In genomic region chr12:5522358-5523335, GRCh38 we compare ENCODE assay signal across 16 cellular contexts.
A peak's percentile ranks its signal among the peaks of the same experiment; 100 is the strongest.
DNase-seq lines count a peak whose midpoint lies in the region; ATAC-seq and TF ChIP-seq lines count a peak whose summit lies in the region.
"Had no signal": no experiment of that assay in that cellular context is flagged by ENCODE, and none has a peak within 500 bp of the region (broad histone marks: within the 10 kb centered on the region; RNA-seq: fewer than 3 reads in every experiment).

No MANE protein-coding gene starts in this region.

- intact Hi-C loops in lower lobe of right lung (cut with DNase I) = no loop called here
- intact Hi-C loops in MCF 10A (cut with micrococcal nuclease) = no loop called here

- CTCF ChIA-PET in activated CD4-positive, alpha-beta T cell treated with anti-CD3 and anti-CD28 coated beads, Interleukin-2, amount 10 ng/mL, durations not matched to agents 7 days and 5 days (lab: Charles Lee) = no interaction called here
- CTCF ChIA-PET in MCF 10A (lab: Yijun Ruan, JAX) = no interaction called here

- no peaks in the 10 kb centered on the region for H3K4me1 Mint-ChIP-seq in activated CD4-positive, alpha-beta T cell treated with anti-CD3 and anti-CD28 coated beads, Interleukin-2, amount 10 ng/mL, durations not matched to agents 7 days and 5 days
- H3K4me1 Mint-ChIP-seq in MCF 10A (ENCODE audit: insufficient read depth, unreplicated experiment) = no peaks in the 10 kb centered on the region

- no peak overlapping the region for H3K27ac Mint-ChIP-seq in activated CD4-positive, alpha-beta T cell treated with anti-CD3 and anti-CD28 coated beads, Interleukin-2, amount 10 ng/mL, durations not matched to agents 7 days and 5 days
- no peak overlapping the region for H3K27ac Mint-ChIP-seq in MCF 10A (ENCODE audit: low read depth, unreplicated experiment)
- H3K27ac Mint-ChIP-seq: GM23338 had no signal

- peaks cover 4% of the 10 kb centered on the region for H3K27me3 Mint-ChIP-seq in activated CD4-positive, alpha-beta T cell treated with anti-CD3 and anti-CD28 coated beads, Interleukin-2, amount 10 ng/mL, durations not matched to agents 7 days and 5 days
- no peaks in the 10 kb centered on the region for H3K27me3 Mint-ChIP-seq in MCF 10A (ENCODE audit: insufficient read depth, unreplicated experiment)

- no peaks in the 10 kb centered on the region for H3K9me3 Mint-ChIP-seq in activated CD4-positive, alpha-beta T cell treated with anti-CD3 and anti-CD28 coated beads, Interleukin-2, amount 10 ng/mL, durations not matched to agents 7 days and 5 days
- peaks cover 25% of the 10 kb centered on the region for H3K9me3 Mint-ChIP-seq in MCF 10A (ENCODE audit: unreplicated experiment)
- H3K9me3 Mint-ChIP-seq: GM23338 had no signal

- H3K27me3 ChIP-seq in lower lobe of right lung (ENCODE audit: low read depth) = no peaks in the 10 kb centered on the region

- H3K36me3 ChIP-seq in lower lobe of right lung = no peaks in the 10 kb centered on the region

- ATAC-seq in lower lobe of right lung (peak; percentile 9 to 29), HG03280 (IDR thresholded peaks at IDR 0.05; ENCODE audit: unreplicated experiment) (no peak)
- ATAC-seq: GM23338, K562 had no signal

- POLR2A ChIA-PET in activated CD4-positive, alpha-beta T cell treated with anti-CD3 and anti-CD28 coated beads, Interleukin-2, amount 10 ng/mL, durations not matched to agents 7 days and 5 days (lab: Charles Lee) = no interaction called here
- POLR2A ChIA-PET in MCF 10A (lab: Yijun Ruan, JAX) = no interaction called here

- TF ChIP-seq CTCF in lower lobe of right lung (IDR thresholded peaks at IDR 0.05) (no peak), MCF 10A (IDR thresholded peaks at IDR 0.05; ENCODE audit: unreplicated experiment) (no peak)

- no peak overlapping the region for H3K27ac ChIP-seq in lower lobe of right lung
- H3K27ac ChIP-seq: HL-60, PC-9, SK-N-MC had no signal

- BruUV-seq in MCF 10A (replicated peaks; lab: Mats Ljungman, UMichigan) = no TSS peak

- peak; percentile 4 for DNase-seq in activated CD4-positive, alpha-beta T cell treated with anti-CD3 and anti-CD28 coated beads, Interleukin-2, amount 10 ng/mL, durations not matched to agents 7 days and 5 days
- DNase-seq in activated CD4-positive, alpha-beta T cell treated with anti-CD3 and anti-CD28 coated beads, Interleukin-2, amount 50 U/mL, for 1 hour = no peak
- peak; percentile 66 for DNase-seq in NCI-H69 (lab: John Stamatoyannopoulos, UW)
- DNase-seq in lower lobe of right lung = no peak
- no peak for DNase-seq in GM19240 (ENCODE audit: insufficient read length, low spot score)
- DNase-seq in DMS153 treated with DMSO at 0.1 percent for 48 hours (lab: John Stamatoyannopoulos, UW; ENCODE audit: unreplicated experiment) = no peak
- DNase-seq in MCF 10A (ENCODE audit: unreplicated experiment) = no peak
- DNase-seq: C1 segment of cervical spinal cord, DMS53, NCI-H187 treated with DMSO at 0.1 percent for 48 hours, PC-9 had no signal

- H3K4me3 Mint-ChIP-seq in activated CD4-positive, alpha-beta T cell treated with anti-CD3 and anti-CD28 coated beads, Interleukin-2, amount 10 ng/mL, durations not matched to agents 7 days and 5 days = no peak overlapping the region
- H3K4me3 Mint-ChIP-seq in MCF 10A (ENCODE audit: unreplicated experiment) = no peak overlapping the region
- H3K4me3 Mint-ChIP-seq: GM23338 had no signal

- H3K9me3 ChIP-seq in lower lobe of right lung = no peaks in the 10 kb centered on the region

- H3K4me1 ChIP-seq in lower lobe of right lung = no peaks in the 10 kb centered on the region

- H3K4me3 ChIP-seq in lower lobe of right lung = no peak overlapping the region
- H3K4me3 ChIP-seq: GM23338, K562, PC-9, SK-N-MC had no signal

- no peaks in the 10 kb centered on the region for H3K36me3 Mint-ChIP-seq in activated CD4-positive, alpha-beta T cell treated with anti-CD3 and anti-CD28 coated beads, Interleukin-2, amount 10 ng/mL, durations not matched to agents 7 days and 5 days (ENCODE audit: low read depth)
- H3K36me3 Mint-ChIP-seq in MCF 10A (ENCODE audit: insufficient read depth, unreplicated experiment) = peaks cover 12% of the 10 kb centered on the region

Comparison
In these comparisons a context has a peak if more than half of its experiments do, and no peak if none do; other contexts are left out.
1. DNase-seq: peak in activated CD4-positive, alpha-beta T cell treated with anti-CD3 and anti-CD28 coated beads, Interleukin-2, amount 10 ng/mL, durations not matched to agents 7 days and 5 days (single experiment) and NCI-H69 (single experiment); none in activated CD4-positive, alpha-beta T cell treated with anti-CD3 and anti-CD28 coated beads, Interleukin-2, amount 50 U/mL, for 1 hour (single experiment), lower lobe of right lung (single experiment), GM19240 (single experiment), DMS153 treated with DMSO at 0.1 percent for 48 hours (single experiment) and MCF 10A (single experiment).